Comparison of ENCODE assay signal across 5 cellular contexts in genomic region chrX:151697082-151697481, GRCh38. TPM values are rescaled to one million over a fixed set of nuclear protein-coding genes. Genes with fewer than 3 reads are reported as not detected.
"Had no signal": no experiment of that assay in that cellular context is flagged by ENCODE, and none has a peak within 500 bp of the region (broad histone marks: within the 10 kb centered on the region; RNA-seq: fewer than 3 reads in every experiment).

No MANE protein-coding gene starts in this region.

RNA-seq across cellular contexts. Expression of gene PRRG3, which starts 1.8 kb away (rescaled TPM):
- total RNA-seq: K562, M059J, SJSA1 had no signal
- polyA plus RNA-seq: IgD-negative memory B cell, K562 had no signal

RNA-seq across cellular contexts. Expression of gene FATE1, which starts 18.8 kb away (rescaled TPM):
- total RNA-seq: K562, SJSA1 had no signal
- polyA plus RNA-seq: IgD-negative memory B cell, K562 had no signal

RNA-seq across cellular contexts. Expression of gene CNGA2, which starts 37.5 kb away (rescaled TPM):
- total RNA-seq: K562, M059J, Right ventricle myocardium superior, SJSA1 had no signal
- polyA plus RNA-seq: IgD-negative memory B cell, K562 had no signal
